In genomic region chr12:117120787-117121186, GRCh38 we compare ENCODE assay signal across 12 cellular contexts. TPM values are rescaled to one million over a fixed set of nuclear protein-coding genes. Genes with fewer than 3 reads are reported as not detected.
DNase-seq lines count a peak whose midpoint lies in the region; ATAC-seq and TF ChIP-seq lines count a peak whose summit lies in the region.
"Had no signal": no experiment of that assay in that cellular context is flagged by ENCODE, and none has a peak within 500 bp of the region (broad histone marks: within the 10 kb centered on the region; RNA-seq: fewer than 3 reads in every experiment).

No MANE protein-coding gene starts in this region.

- TF ChIP-seq CTCF in endothelial cell (IDR thresholded peaks at IDR 0.05; ENCODE audit: unreplicated experiment): no peak
- TF ChIP-seq CTCF in transverse colon (IDR thresholded peaks at IDR 0.05): no peak
- TF ChIP-seq CTCF in H9 (conservative IDR thresholded peaks at IDR 0.05): no peak

- H2BK15ac ChIP-seq in H9 (ENCODE audit: low read depth, low read length): no peak overlapping the region

- H3K36me3 Mint-ChIP-seq in endothelial cell (ENCODE audit: low read depth, unreplicated experiment): no peaks in the 10 kb centered on the region
- H3K36me3 Mint-ChIP-seq in H9 (ENCODE audit: insufficient read depth in 1 of 3, low read depth in 3 of 3): no peaks in the 10 kb centered on the region

- H3K27me3 ChIP-seq in transverse colon (no peaks in the 10 kb centered on the region), H9 (ENCODE audit: insufficient read depth, low read length) (no peaks in the 10 kb centered on the region)
- H3K27me3 ChIP-seq: spleen had no signal

- H3K9me3 ChIP-seq in transverse colon (no peaks in the 10 kb centered on the region), H9 (ENCODE audit: control insufficient read depth, low read depth, low read length) (no peaks in the 10 kb centered on the region)
- H3K9me3 ChIP-seq: spleen had no signal

- H3K4me3 Mint-ChIP-seq in endothelial cell (ENCODE audit: unreplicated experiment): no peak overlapping the region
- H3K4me3 Mint-ChIP-seq in H9: no peak overlapping the region

- no peak overlapping the region for H2AFZ ChIP-seq in H9 (ENCODE audit: low read length)

- no peaks in the 10 kb centered on the region for H3K9me3 Mint-ChIP-seq in endothelial cell (ENCODE audit: unreplicated experiment)
- no peaks in the 10 kb centered on the region for H3K9me3 Mint-ChIP-seq in H9
- H3K9me3 Mint-ChIP-seq: activated T-helper 2 cell treated with anti-CD3 and anti-CD28 coated beads, Interferon-gamma antibody, Interleukin-2, Interleukin-4, amounts not matched to agents 10 μg/mL and 5 μg/mL and 100 μg/mL, durations not matched to agents 14 hours and 24 hours and 36 hours had no signal

- no peaks in the 10 kb centered on the region for H3K79me1 ChIP-seq in H9 (ENCODE audit: insufficient read depth, low read depth, low read length, poor library complexity, severe bottlenecking)

- H3K23ac ChIP-seq in H9 (ENCODE audit: insufficient read length, low read depth, low read length): no peak overlapping the region

- peak overlapping the region; percentile 94 for H3K27ac Mint-ChIP-seq in endothelial cell (ENCODE audit: unreplicated experiment)
- H3K27ac Mint-ChIP-seq in H9: no peak overlapping the region
- H3K27ac Mint-ChIP-seq: activated T-helper 2 cell treated with anti-CD3 and anti-CD28 coated beads, Interferon-gamma antibody, Interleukin-2, Interleukin-4, amounts not matched to agents 10 μg/mL and 5 μg/mL and 100 μg/mL, durations not matched to agents 14 hours and 24 hours and 36 hours had no signal

- no peak overlapping the region for H3K9ac ChIP-seq in H9 (ENCODE audit: extremely low read depth, insufficient read length, low read length)

- H3T11ph ChIP-seq in H9 (ENCODE audit: low read length): no peak overlapping the region

- H3K4me3 ChIP-seq in transverse colon: no peak overlapping the region
- H3K4me3 ChIP-seq: spleen had no signal

- no peaks in the 10 kb centered on the region for H3K36me3 ChIP-seq in transverse colon
- H3K36me3 ChIP-seq: spleen had no signal

- no peak overlapping the region for H3K4me2 ChIP-seq in H9 (ENCODE audit: insufficient read depth, insufficient read length, low read length)

- no peak overlapping the region for H2BK5ac ChIP-seq in H9 (ENCODE audit: insufficient read length, low read length)

- H2AK5ac ChIP-seq in H9 (ENCODE audit: insufficient read length, low read length): no peak overlapping the region

- no peak overlapping the region for H4K8ac ChIP-seq in H9 (replicated peaks; ENCODE audit: insufficient read length, low read depth, low read length)

- no peak overlapping the region for H3K18ac ChIP-seq in H9 (ENCODE audit: insufficient read length, low read depth, low read length)

- no peak overlapping the region for H4K5ac ChIP-seq in H9 (ENCODE audit: insufficient read length, low read depth, low read length)

- H4K91ac ChIP-seq in H9 (ENCODE audit: insufficient read length, low read depth, low read length): no peak overlapping the region

- in situ Hi-C loops in transverse colon (cut with MboI; ENCODE audit: low pct_ligation_motif_present in 1 of 4, low pct_unique_long_range_greater_than_20kb in 1 of 4, low sequenced_read_pairs in 3 of 4): loop anchor here in 2 of 4 donors (25.0 kb wide), 1 partner anchor 408 kb away; no protein-coding TSS in a partner anchor

- H2BK20ac ChIP-seq in H9 (ENCODE audit: low read depth, low read length, poor library complexity, severe bottlenecking): no peak overlapping the region

- H3K4me1 ChIP-seq in transverse colon (no peaks in the 10 kb centered on the region), H9 (ENCODE audit: insufficient read depth, low read length) (no peaks in the 10 kb centered on the region)

- ATAC-seq in GM19035 (IDR thresholded peaks at IDR 0.05; ENCODE audit: unreplicated experiment): no peak
- ATAC-seq: esophagus mucosa had no signal

- no peaks in the 10 kb centered on the region for H3K23me2 ChIP-seq in H9 (ENCODE audit: insufficient read length, low read depth, low read length, poor library complexity, severe bottlenecking)

- H4K20me1 ChIP-seq in H9 (ENCODE audit: control insufficient read depth, insufficient read depth, insufficient read length): no peaks in the 10 kb centered on the region

- intact Hi-C loops in transverse colon (cut with DNase I; ENCODE audit: low total_unique reads): no loop called here

- no peak overlapping the region for H3K14ac ChIP-seq in H9 (ENCODE audit: insufficient read depth, low read length)

- WGBS in transverse colon (ENCODE audit: low coverage in 1 of 2), 2 donors: 46 to 78% methylated on average over 2 to 9 of the region's 9 CpGs
- WGBS in H9 (ENCODE audit: extremely low coverage, insufficient read length, low lambda C conversion rate): no CpG with 5 or more reads among the region's 9 CpGs

- H2BK120ac ChIP-seq in H9 (ENCODE audit: low read depth, low read length, poor library complexity, severe bottlenecking): no peak overlapping the region

- peak; percentile 88 for DNase-seq in DMS 273 treated with DMSO at 0.1 percent for 48 hours (lab: John Stamatoyannopoulos, UW)
- peak; percentile 97 for DNase-seq in NCI-H1694 treated with DMSO at 0.1 percent for 48 hours (lab: John Stamatoyannopoulos, UW)
- peak; percentile 69 for DNase-seq in NCI-H524 treated with DMSO at 0.1 percent for 48 hours (lab: John Stamatoyannopoulos, UW)
- no peak for DNase-seq in endothelial cell (ENCODE audit: low spot score)
- DNase-seq in transverse colon: no peak
- DNase-seq in GM19240 (ENCODE audit: insufficient read length, low spot score): no peak
- DNase-seq in H9: no peak
- DNase-seq: OCI-M1, spleen had no signal

- no peak for TF ChIP-seq POLR2A in transverse colon (IDR thresholded peaks at IDR 0.05)

- H3K27me3 Mint-ChIP-seq in endothelial cell (ENCODE audit: unreplicated experiment) (peaks cover 3% of the 10 kb centered on the region), H9 (ENCODE audit: low read depth) (peaks cover 6% of the 10 kb centered on the region)

- TF ChIP-seq EP300 in transverse colon (IDR thresholded peaks at IDR 0.05; ENCODE audit: low read depth): no peak

- H3K4me1 Mint-ChIP-seq in endothelial cell (ENCODE audit: unreplicated experiment) (peaks cover 29% of the 10 kb centered on the region), H9 (peaks cover 12 to 15% of the 10 kb centered on the region in 2 experiments)

- no peak overlapping the region for H3K56ac ChIP-seq in H9 (ENCODE audit: insufficient read length, low read depth, low read length)

- no peak overlapping the region for H3K4ac ChIP-seq in H9 (ENCODE audit: low read depth, low read length)

- no peak overlapping the region for H2BK12ac ChIP-seq in H9 (ENCODE audit: insufficient read length, low read depth, low read length)

- no peaks in the 10 kb centered on the region for H3K79me2 ChIP-seq in H9 (ENCODE audit: insufficient read depth, low read length)

- no peak overlapping the region for H3K27ac ChIP-seq in transverse colon
- no peak overlapping the region for H3K27ac ChIP-seq in H9 (ENCODE audit: insufficient read length, low read depth, low read length)

RNA-seq across cellular contexts. Expression of gene TESC, which starts 21.6 kb away (rescaled TPM):
- total RNA-seq in endothelial cell (ENCODE audit: unreplicated experiment) (3.9 TPM), transverse colon (1 to 10 TPM in 3 of 4 donors, not detected in 1; 1.6 to 4.9 (median 3.6) TPM), H9 (2021) (5.4 and 5.8 TPM in 2 replicates)

Comparison
In these comparisons a context has a peak if more than half of its experiments do, and no peak if none do; other contexts are left out.
1. DNase-seq: peak in DMS 273 treated with DMSO at 0.1 percent for 48 hours (single experiment), NCI-H1694 treated with DMSO at 0.1 percent for 48 hours (single experiment) and NCI-H524 treated with DMSO at 0.1 percent for 48 hours (single experiment); none in endothelial cell (single experiment), transverse colon (single experiment), GM19240 (single experiment) and H9 (single experiment).